15 cellular contexts compared by ENCODE assay signal in genomic region chr20:17761612-17762011, GRCh38.
DNase-seq lines count a peak whose midpoint lies in the region; TF ChIP-seq lines count a peak whose summit lies in the region.
"Had no signal": no experiment of that assay in that cellular context is flagged by ENCODE, and none has a peak within 500 bp of the region (broad histone marks: within the 10 kb centered on the region; RNA-seq: fewer than 3 reads in every experiment).

No MANE protein-coding gene starts in this region.

- no peak overlapping the region for H2BK120ac ChIP-seq in H9 (ENCODE audit: low read depth, low read length, poor library complexity, severe bottlenecking)

- H3K79me1 ChIP-seq in H9 (ENCODE audit: insufficient read depth, low read depth, low read length, poor library complexity, severe bottlenecking), result no peaks in the 10 kb centered on the region

- H3K56ac ChIP-seq in H9 (ENCODE audit: insufficient read length, low read depth, low read length), result no peak overlapping the region

- H3K79me2 ChIP-seq in H9 (ENCODE audit: insufficient read depth, low read length), result no peaks in the 10 kb centered on the region

- no peak overlapping the region for H4K8ac ChIP-seq in H9 (replicated peaks; ENCODE audit: insufficient read length, low read depth, low read length)

- H2BK20ac ChIP-seq in H9 (ENCODE audit: low read depth, low read length, poor library complexity, severe bottlenecking), result no peak overlapping the region

- no peak overlapping the region for H3K18ac ChIP-seq in H9 (ENCODE audit: insufficient read length, low read depth, low read length)

- no peak overlapping the region for H3K27ac ChIP-seq in H9 (ENCODE audit: insufficient read length, low read depth, low read length)
- H3K27ac ChIP-seq: left ventricle myocardium inferior, skin epidermis had no signal

- no peak overlapping the region for H3K4me2 ChIP-seq in H9 (ENCODE audit: insufficient read depth, insufficient read length, low read length)

- no peak overlapping the region for H4K91ac ChIP-seq in H9 (ENCODE audit: insufficient read length, low read depth, low read length)

- H2BK12ac ChIP-seq in H9 (ENCODE audit: insufficient read length, low read depth, low read length), result no peak overlapping the region

- no peak overlapping the region for H3T11ph ChIP-seq in H9 (ENCODE audit: low read length)

- no peak overlapping the region for H2AK5ac ChIP-seq in H9 (ENCODE audit: insufficient read length, low read length)

- peak overlapping the region in 1 of 3 experiments; percentile 75; a peak in 1 of 7 replicates for H3K27ac Mint-ChIP-seq in H9
- H3K27ac Mint-ChIP-seq: CD14-positive monocyte had no signal

- no peak overlapping the region for H2AFZ ChIP-seq in H9 (ENCODE audit: low read length)

- H2BK15ac ChIP-seq in H9 (ENCODE audit: low read depth, low read length), result no peak overlapping the region

- no peaks in the 10 kb centered on the region for H3K9me3 ChIP-seq in H9 (ENCODE audit: control insufficient read depth, low read depth, low read length)
- H3K9me3 ChIP-seq: pancreas had no signal

- H3K9ac ChIP-seq in H9 (ENCODE audit: extremely low read depth, insufficient read length, low read length), result no peak overlapping the region

- H3K27me3 Mint-ChIP-seq in H9 (ENCODE audit: low read depth), result no peaks in the 10 kb centered on the region; the same call in 1 of the 2 replicates

- no CpG with 5 or more reads among the region's 3 CpGs for WGBS in H9 (ENCODE audit: extremely low coverage, insufficient read length, low lambda C conversion rate)

- H3K4me1 Mint-ChIP-seq in H9, result peaks cover 20 to 25% of the 10 kb centered on the region in 2 experiments
- H3K4me1 Mint-ChIP-seq: CD14-positive monocyte had no signal

- no peaks in the 10 kb centered on the region for H3K23me2 ChIP-seq in H9 (ENCODE audit: insufficient read length, low read depth, low read length, poor library complexity, severe bottlenecking)

- no peak overlapping the region for H3K4ac ChIP-seq in H9 (ENCODE audit: low read depth, low read length)

- H3K4me1 ChIP-seq in H9 (ENCODE audit: insufficient read depth, low read length), result peaks cover 4% of the 10 kb centered on the region; the same call in 1 of the 2 replicates
- H3K4me1 ChIP-seq: left ventricle myocardium inferior had no signal

- no peak overlapping the region for H2BK5ac ChIP-seq in H9 (ENCODE audit: insufficient read length, low read length)

- H4K20me1 ChIP-seq in H9 (ENCODE audit: control insufficient read depth, insufficient read depth, insufficient read length), result no peaks in the 10 kb centered on the region

- H3K14ac ChIP-seq in H9 (ENCODE audit: insufficient read depth, low read length), result no peak overlapping the region

- H3K27me3 ChIP-seq in H9 (ENCODE audit: insufficient read depth, low read length), result no peaks in the 10 kb centered on the region
- H3K27me3 ChIP-seq: pancreas had no signal

- peaks cover 6 to 15% of the 10 kb centered on the region in 2 experiments for H3K9me3 Mint-ChIP-seq in H9

- H3K36me3 Mint-ChIP-seq in H9 (ENCODE audit: insufficient read depth in 1 of 3, low read depth in 3 of 3), result peaks cover 0 to 10% (median 7%) of the 10 kb centered on the region in 3 experiments; a peak in 4 of 7 replicates
- H3K36me3 Mint-ChIP-seq: CD14-positive monocyte had no signal

- H3K23ac ChIP-seq in H9 (ENCODE audit: insufficient read length, low read depth, low read length), result no peak overlapping the region

- no peak overlapping the region for H3K4me3 Mint-ChIP-seq in H9
- H3K4me3 Mint-ChIP-seq: CD14-positive monocyte had no signal

- no peak overlapping the region for H4K5ac ChIP-seq in H9 (ENCODE audit: insufficient read length, low read depth, low read length)

- TF ChIP-seq CTCF in H9 (conservative IDR thresholded peaks at IDR 0.05), result no peak

- DNase-seq in Daoy (ENCODE audit: low read depth) (peak; percentile 20), H9 (peak; percentile 55), RPMI8226 (peak; percentile 61), germinal center (ENCODE audit: low spot score) (peak; percentile 16), Ammon's horn (ENCODE audit: low spot score) (no peak), T-helper 9 cell (no peak)
- no peak for DNase-seq in activated naive CD4-positive, alpha-beta T cell treated with Interleukin-2 at 50 U/mL for 16 hours
- DNase-seq: activated effector memory CD4-positive, alpha-beta T cell treated with anti-CD3 and anti-CD28 coated beads, Interleukin-2, amount 50 U/mL, for 16 hours; GDM1; left ventricle myocardium inferior; NK-92 treated with Interleukin-12 subunit alpha and Interleukin-12 subunit beta, amount 100 ng/mL, for 24 hours; stimulated activated naive CD8-positive, alpha-beta T cell treated with anti-CD3 and anti-CD28 coated beads, Interleukin-15, Interleukin-2, amounts not matched to agents 100 U/mL and 50 U/mL, for 24 hours had no signal

Comparison
In these comparisons a context has a peak if more than half of its experiments do, and no peak if none do; other contexts are left out.
1. DNase-seq: peak in Daoy (single experiment), H9 (single experiment), RPMI8226 (single experiment) and germinal center (single experiment); none in Ammon's horn (single experiment), activated naive CD4-positive, alpha-beta T cell treated with Interleukin-2 at 50 U/mL for 16 hours (single experiment) and T-helper 9 cell (single experiment).